In genomic region chr11:71908218-71908617, GRCh38 we compare ENCODE assay signal across 9 cellular contexts. TPM values are rescaled to one million over a fixed set of nuclear protein-coding genes. Genes with fewer than 3 reads are reported as not detected.
"Had no signal": no experiment of that assay in that cellular context is flagged by ENCODE, and none has a peak within 500 bp of the region (broad histone marks: within the 10 kb centered on the region; RNA-seq: fewer than 3 reads in every experiment).

No MANE protein-coding gene starts in this region.

- H3K9ac ChIP-seq: KMS-11 had no signal

- ATAC-seq: HepG2 had no signal

- DNase-seq: IMR-90, KBM-7 had no signal

- H3K27me3 Mint-ChIP-seq: IgD-negative memory B cell had no signal

- H3K27ac Mint-ChIP-seq: IgD-negative memory B cell had no signal

- H3K4me2 ChIP-seq: KMS-11 had no signal

- H3K27ac ChIP-seq: HL-60, KMS-11 had no signal

- FAIRE-seq: HepG2, HTR-8/SVneo had no signal

- H3K4me3 Mint-ChIP-seq: IgD-negative memory B cell had no signal

- H3K4me1 Mint-ChIP-seq: IgD-negative memory B cell had no signal

- H3K9me3 Mint-ChIP-seq: IgD-negative memory B cell had no signal

RNA-seq across cellular contexts. Expression of gene DEFB131B, which starts 30.0 kb away (rescaled TPM):
- total RNA-seq: HepG2, HT-29, HT1080, IMR-90 had no signal
- polyA plus RNA-seq: HepG2, IgD-negative memory B cell, IMR-90 had no signal
